Comparison of ENCODE assay signal across 3 cellular contexts in the genomic region with DNA sequence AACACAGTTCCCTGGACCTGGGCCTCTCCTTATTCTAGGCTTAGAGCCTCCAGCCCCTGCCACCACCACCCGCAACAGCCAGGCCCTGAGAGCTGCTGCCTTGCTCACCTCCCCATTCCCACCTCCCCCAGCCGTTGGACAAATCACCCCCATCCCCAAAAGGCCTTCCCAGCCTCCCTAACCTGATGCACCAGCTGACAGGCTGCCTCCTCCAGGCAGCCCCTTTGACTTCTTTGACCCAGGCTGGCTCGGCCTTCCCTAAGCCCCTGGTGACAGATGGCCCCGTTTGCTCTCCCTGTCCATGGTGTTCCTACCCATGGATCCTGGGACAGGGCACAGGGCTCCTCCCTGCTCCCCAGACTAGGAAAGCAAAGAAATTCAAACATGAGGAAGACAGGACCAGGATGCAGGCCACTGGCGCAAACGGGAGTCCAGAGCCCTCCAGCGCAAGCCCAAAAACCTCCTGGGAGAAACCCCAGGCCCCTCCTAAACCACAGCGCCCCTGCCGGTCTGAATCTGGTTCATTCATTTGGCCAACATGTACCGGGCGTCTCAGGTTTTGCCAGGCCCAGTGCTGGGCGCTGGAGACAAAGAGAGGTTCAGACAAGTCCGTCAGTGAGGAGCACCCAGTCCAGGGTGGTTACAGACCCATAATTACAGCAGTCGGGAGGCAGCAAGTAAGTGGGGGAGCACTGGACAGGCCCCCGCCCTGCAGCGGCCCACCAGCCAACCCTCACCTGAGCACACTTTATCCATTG.
TF ChIP-seq lines count a peak whose summit lies in the region.

No MANE protein-coding gene starts in this region.

TF ChIP-seq in SK-N-SH, 30 proteins besides CTCF, POLR2A, EP300 and RAD21 (continued from another document):
- TF ChIP-seq, protein P1, sequence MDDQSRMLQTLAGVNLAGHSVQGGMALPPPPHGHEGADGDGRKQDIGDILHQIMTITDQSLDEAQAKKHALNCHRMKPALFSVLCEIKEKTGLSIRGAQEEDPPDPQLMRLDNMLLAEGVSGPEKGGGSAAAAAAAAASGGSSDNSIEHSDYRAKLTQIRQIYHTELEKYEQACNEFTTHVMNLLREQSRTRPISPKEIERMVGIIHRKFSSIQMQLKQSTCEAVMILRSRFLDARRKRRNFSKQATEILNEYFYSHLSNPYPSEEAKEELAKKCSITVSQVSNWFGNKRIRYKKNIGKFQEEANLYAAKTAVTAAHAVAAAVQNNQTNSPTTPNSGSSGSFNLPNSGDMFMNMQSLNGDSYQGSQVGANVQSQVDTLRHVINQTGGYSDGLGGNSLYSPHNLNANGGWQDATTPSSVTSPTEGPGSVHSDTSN (IDR thresholded peaks at IDR 0.05), result no peak

TF ChIP-seq in SK-N-SH treated with all-trans-retinoic acid at 6 μM for 48 hours, 23 proteins besides CTCF, POLR2A, EP300 and RAD21 (continued from another document):
- TF ChIP-seq, protein P2, sequence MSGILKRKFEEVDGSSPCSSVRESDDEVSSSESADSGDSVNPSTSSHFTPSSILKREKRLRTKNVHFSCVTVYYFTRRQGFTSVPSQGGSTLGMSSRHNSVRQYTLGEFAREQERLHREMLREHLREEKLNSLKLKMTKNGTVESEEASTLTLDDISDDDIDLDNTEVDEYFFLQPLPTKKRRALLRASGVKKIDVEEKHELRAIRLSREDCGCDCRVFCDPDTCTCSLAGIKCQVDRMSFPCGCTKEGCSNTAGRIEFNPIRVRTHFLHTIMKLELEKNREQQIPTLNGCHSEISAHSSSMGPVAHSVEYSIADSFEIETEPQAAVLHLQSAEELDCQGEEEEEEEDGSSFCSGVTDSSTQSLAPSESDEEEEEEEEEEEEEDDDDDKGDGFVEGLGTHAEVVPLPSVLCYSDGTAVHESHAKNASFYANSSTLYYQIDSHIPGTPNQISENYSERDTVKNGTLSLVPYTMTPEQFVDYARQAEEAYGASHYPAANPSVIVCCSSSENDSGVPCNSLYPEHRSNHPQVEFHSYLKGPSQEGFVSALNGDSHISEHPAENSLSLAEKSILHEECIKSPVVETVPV (CRISPR knock-in tag; IDR thresholded peaks at IDR 0.05), result no peak

TF ChIP-seq in WTC11, 78 proteins besides CTCF, POLR2A, EP300 and RAD21 (continued from another document):
- TF ChIP-seq, protein P3, sequence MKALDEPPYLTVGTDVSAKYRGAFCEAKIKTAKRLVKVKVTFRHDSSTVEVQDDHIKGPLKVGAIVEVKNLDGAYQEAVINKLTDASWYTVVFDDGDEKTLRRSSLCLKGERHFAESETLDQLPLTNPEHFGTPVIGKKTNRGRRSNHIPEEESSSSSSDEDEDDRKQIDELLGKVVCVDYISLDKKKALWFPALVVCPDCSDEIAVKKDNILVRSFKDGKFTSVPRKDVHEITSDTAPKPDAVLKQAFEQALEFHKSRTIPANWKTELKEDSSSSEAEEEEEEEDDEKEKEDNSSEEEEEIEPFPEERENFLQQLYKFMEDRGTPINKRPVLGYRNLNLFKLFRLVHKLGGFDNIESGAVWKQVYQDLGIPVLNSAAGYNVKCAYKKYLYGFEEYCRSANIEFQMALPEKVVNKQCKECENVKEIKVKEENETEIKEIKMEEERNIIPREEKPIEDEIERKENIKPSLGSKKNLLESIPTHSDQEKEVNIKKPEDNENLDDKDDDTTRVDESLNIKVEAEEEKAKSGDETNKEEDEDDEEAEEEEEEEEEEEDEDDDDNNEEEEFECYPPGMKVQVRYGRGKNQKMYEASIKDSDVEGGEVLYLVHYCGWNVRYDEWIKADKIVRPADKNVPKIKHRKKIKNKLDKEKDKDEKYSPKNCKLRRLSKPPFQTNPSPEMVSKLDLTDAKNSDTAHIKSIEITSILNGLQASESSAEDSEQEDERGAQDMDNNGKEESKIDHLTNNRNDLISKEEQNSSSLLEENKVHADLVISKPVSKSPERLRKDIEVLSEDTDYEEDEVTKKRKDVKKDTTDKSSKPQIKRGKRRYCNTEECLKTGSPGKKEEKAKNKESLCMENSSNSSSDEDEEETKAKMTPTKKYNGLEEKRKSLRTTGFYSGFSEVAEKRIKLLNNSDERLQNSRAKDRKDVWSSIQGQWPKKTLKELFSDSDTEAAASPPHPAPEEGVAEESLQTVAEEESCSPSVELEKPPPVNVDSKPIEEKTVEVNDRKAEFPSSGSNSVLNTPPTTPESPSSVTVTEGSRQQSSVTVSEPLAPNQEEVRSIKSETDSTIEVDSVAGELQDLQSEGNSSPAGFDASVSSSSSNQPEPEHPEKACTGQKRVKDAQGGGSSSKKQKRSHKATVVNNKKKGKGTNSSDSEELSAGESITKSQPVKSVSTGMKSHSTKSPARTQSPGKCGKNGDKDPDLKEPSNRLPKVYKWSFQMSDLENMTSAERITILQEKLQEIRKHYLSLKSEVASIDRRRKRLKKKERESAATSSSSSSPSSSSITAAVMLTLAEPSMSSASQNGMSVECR (CRISPR knock-in tag; IDR thresholded peaks at IDR 0.05; ENCODE audit: borderline replicate concordance), result no peak
- TF ChIP-seq, protein P4, sequence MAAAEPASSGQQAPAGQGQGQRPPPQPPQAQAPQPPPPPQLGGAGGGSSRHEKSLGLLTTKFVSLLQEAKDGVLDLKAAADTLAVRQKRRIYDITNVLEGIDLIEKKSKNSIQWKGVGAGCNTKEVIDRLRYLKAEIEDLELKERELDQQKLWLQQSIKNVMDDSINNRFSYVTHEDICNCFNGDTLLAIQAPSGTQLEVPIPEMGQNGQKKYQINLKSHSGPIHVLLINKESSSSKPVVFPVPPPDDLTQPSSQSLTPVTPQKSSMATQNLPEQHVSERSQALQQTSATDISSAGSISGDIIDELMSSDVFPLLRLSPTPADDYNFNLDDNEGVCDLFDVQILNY (CRISPR knock-in tag; IDR thresholded peaks at IDR 0.05), result no peak
- TF ChIP-seq SMAD4 (CRISPR knock-in tag; IDR thresholded peaks at IDR 0.05), result no peak
TF ChIP-seq in WTC11: peak in this region for 0.
